Comparison of ENCODE assay signal across 19 cellular contexts in the genomic region with DNA sequence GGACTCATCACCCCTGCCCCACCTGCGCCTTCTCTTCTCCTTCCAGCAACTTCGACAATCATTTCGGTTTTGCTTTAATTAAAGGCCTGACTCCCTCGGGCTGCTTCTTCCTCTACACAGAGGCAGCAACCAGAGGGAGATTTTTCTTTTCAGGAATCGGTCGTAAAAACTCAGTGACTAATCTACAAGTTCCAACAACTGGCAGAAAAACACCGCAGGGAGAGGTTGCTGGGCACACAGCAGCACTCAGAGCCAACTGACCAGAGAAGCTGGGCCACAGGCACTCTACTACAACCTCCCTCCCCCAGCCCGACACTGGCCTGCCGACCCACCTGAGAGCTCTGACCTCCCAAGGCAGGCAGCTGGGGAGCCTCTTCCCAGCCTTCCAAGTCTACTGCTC. TPM values are rescaled to one million over a fixed set of nuclear protein-coding genes. Genes with fewer than 3 reads are reported as not detected.
"Had no signal": no experiment of that assay in that cellular context is flagged by ENCODE, and none has a peak within 500 bp of the region (broad histone marks: within the 10 kb centered on the region; RNA-seq: fewer than 3 reads in every experiment).

No MANE protein-coding gene starts in this region.

RNA-seq across cellular contexts. Expression of a gene that starts 36.0 kb away (rescaled TPM):
- polyA plus RNA-seq: keratinocyte had no signal

RNA-seq across cellular contexts. Expression of a gene that starts 48.1 kb away (rescaled TPM):
- total RNA-seq: lung microvascular endothelial cell had no signal

RNA-seq across cellular contexts. Expression of a gene that starts 57.7 kb away (rescaled TPM):
- total RNA-seq: hepatocyte; kidney epithelial cell; left cardiac atrium; left lobe of liver; left ventricle myocardium inferior; left ventricle myocardium superior; liver; lower leg skin; lung microvascular endothelial cell; mammary epithelial cell; mesenteric fat pad; mesothelial cell of epicardium; mononuclear cell; mucosa of gallbladder; myocyte; naive thymus-derived CD4-positive, alpha-beta T cell; naive thymus-derived CD8-positive, alpha-beta T cell had no signal
- polyA plus RNA-seq: hepatocyte; immature natural killer cell; keratinocyte; liver; mammary epithelial cell; naive thymus-derived CD4-positive, alpha-beta T cell had no signal
